1 cellular context compared by ENCODE assay signal in genomic region chr20:59831901-59832240, GRCh38.
TF ChIP-seq lines count a peak whose summit lies in the region.

No MANE protein-coding gene starts in this region.

TF ChIP-seq in H1, 55 proteins besides CTCF, POLR2A, EP300 and RAD21:
- TF ChIP-seq SUZ12 (IDR thresholded peaks at IDR 0.05; ENCODE audit: low read length) (no peak), JUN (IDR thresholded peaks at IDR 0.05; ENCODE audit: low read depth, low read length) (no peak), GTF2F1 (IDR thresholded peaks at IDR 0.05; ENCODE audit: borderline replicate concordance, low read depth, low read length) (no peak), CHD2 (IDR thresholded peaks at IDR 0.05; ENCODE audit: low read length) (no peak), GABPA (IDR thresholded peaks at IDR 0.05; ENCODE audit: borderline replicate concordance, insufficient read depth, low read length) (no peak), EGR1 (IDR thresholded peaks at IDR 0.05; ENCODE audit: borderline replicate concordance, low read depth, low read length) (no peak), SIN3A (conservative IDR thresholded peaks at IDR 0.05 in 1 of 2, IDR thresholded peaks at IDR 0.05 in 1 of 2; ENCODE audit: low read depth in 1 of 2, low read length in 2 of 2) (no peak), EZH2 (IDR thresholded peaks at IDR 0.05; ENCODE audit: low read depth, low read length, severe bottlenecking) (no peak), FOSL1 (IDR thresholded peaks at IDR 0.05; ENCODE audit: insufficient read depth, low read depth, low read length) (no peak), NANOG (IDR thresholded peaks at IDR 0.05; ENCODE audit: insufficient read depth, low read depth, low read length, poor library complexity, severe bottlenecking) (no peak), RNF2 (IDR thresholded peaks at IDR 0.05; ENCODE audit: borderline replicate concordance, low read depth, low read length, missing control alignments, poor library complexity, severe bottlenecking) (no peak), POLR2AphosphoS5 (IDR thresholded peaks at IDR 0.05; ENCODE audit: low read depth, low read length) (no peak), KDM1A (IDR thresholded peaks at IDR 0.05; ENCODE audit: borderline replicate concordance, low read length) (no peak), SAP30 (IDR thresholded peaks at IDR 0.05; ENCODE audit: insufficient read depth, insufficient replicate concordance, low read length) (no peak), SIRT6 (IDR thresholded peaks at IDR 0.05; ENCODE audit: low read length) (no peak)
